9 cellular contexts compared by ENCODE assay signal in the genomic region with DNA sequence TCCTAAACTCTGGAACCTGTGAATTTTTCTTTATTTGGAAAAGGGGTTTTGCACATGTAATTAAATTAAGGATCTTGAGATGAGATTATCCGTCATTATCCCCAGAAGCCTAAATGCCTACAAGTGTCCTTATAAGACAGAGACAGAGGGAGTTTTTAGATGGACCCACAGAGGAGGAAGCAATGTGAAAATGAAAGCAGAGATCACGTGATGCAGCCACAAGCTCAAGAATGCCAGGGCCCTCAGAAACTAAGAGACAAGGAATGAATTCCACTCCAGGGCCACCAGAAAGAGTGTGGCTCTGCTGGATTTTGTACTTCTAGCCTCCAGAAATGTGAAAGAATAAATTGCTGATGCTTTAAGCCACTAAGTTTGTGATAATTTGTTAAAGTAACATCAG.
DNase-seq lines count a peak whose midpoint lies in the region; ATAC-seq lines count a peak whose summit lies in the region.
"Had no signal": no experiment of that assay in that cellular context is flagged by ENCODE, and none has a peak within 500 bp of the region (broad histone marks: within the 10 kb centered on the region; RNA-seq: fewer than 3 reads in every experiment).

No MANE protein-coding gene starts in this region.

- H3K27me3 Mint-ChIP-seq in activated CD8-positive, alpha-beta T cell treated with anti-CD3 and anti-CD28 coated beads, Interleukin-2, amount 10 ng/mL, durations not matched to agents 7 days and 5 days (ENCODE audit: low read depth): no peaks in the 10 kb centered on the region

- CTCF ChIA-PET in activated CD8-positive, alpha-beta T cell treated with anti-CD3 and anti-CD28 coated beads, Interleukin-2, amount 10 ng/mL, durations not matched to agents 7 days and 5 days (lab: Charles Lee): interaction anchor here (0.9 kb wide), 1 partner anchor 13 kb away, joined by 3 read pairs; no protein-coding TSS in a partner anchor

- peaks cover 6% of the 10 kb centered on the region for H3K4me1 Mint-ChIP-seq in activated CD8-positive, alpha-beta T cell treated with anti-CD3 and anti-CD28 coated beads, Interleukin-2, amount 10 ng/mL, durations not matched to agents 7 days and 5 days (ENCODE audit: low read depth)

- no peak overlapping the region for H3K27ac Mint-ChIP-seq in activated CD8-positive, alpha-beta T cell treated with anti-CD3 and anti-CD28 coated beads, Interleukin-2, amount 10 ng/mL, durations not matched to agents 7 days and 5 days

- peak; percentile 85 for ATAC-seq in HG03342 (IDR thresholded peaks at IDR 0.05; ENCODE audit: unreplicated experiment)
- no peak for ATAC-seq in activated CD8-positive, alpha-beta T cell treated with anti-CD3 and anti-CD28 coated beads, Interleukin-2, amount 10 ng/mL, durations not matched to agents 7 days and 5 days
- ATAC-seq: A549 had no signal

- H3K36me3 Mint-ChIP-seq in activated CD8-positive, alpha-beta T cell treated with anti-CD3 and anti-CD28 coated beads, Interleukin-2, amount 10 ng/mL, durations not matched to agents 7 days and 5 days (ENCODE audit: low read depth): no peaks in the 10 kb centered on the region

- H3K4me3 Mint-ChIP-seq in activated CD8-positive, alpha-beta T cell treated with anti-CD3 and anti-CD28 coated beads, Interleukin-2, amount 10 ng/mL, durations not matched to agents 7 days and 5 days: no peak overlapping the region

- DNase-seq in NOMO-1 treated with DMSO at 0.1 percent for 48 hours (lab: John Stamatoyannopoulos, UW; ENCODE audit: unreplicated experiment): peak; percentile 19
- no peak for DNase-seq in NOMO-1 treated with dmso at 0.1 percent for 144 hours (lab: John Stamatoyannopoulos, UW; ENCODE audit: unreplicated experiment)
- DNase-seq in activated CD8-positive, alpha-beta T cell treated with anti-CD3 and anti-CD28 coated beads, Interleukin-2, amount 10 ng/mL, durations not matched to agents 7 days and 5 days: peak; percentile 23
- peak; percentile 78 for DNase-seq in kidney tubule cell (ENCODE audit: low spot score)
- DNase-seq in NK-92 (lab: John Stamatoyannopoulos, UW; ENCODE audit: unreplicated experiment): no peak
- DNase-seq in activated CD8-positive, alpha-beta memory T cell treated with anti-CD3 and anti-CD28 coated beads for 24 hours: no peak
- no peak for DNase-seq in NK-92 treated with Interleukin-12 subunit alpha and Interleukin-12 subunit beta, amount 100 ng/mL, for 24 hours (lab: John Stamatoyannopoulos, UW)

- POLR2A ChIA-PET in activated CD8-positive, alpha-beta T cell treated with anti-CD3 and anti-CD28 coated beads, Interleukin-2, amount 10 ng/mL, durations not matched to agents 7 days and 5 days (lab: Charles Lee): no interaction called here

- H3K9me3 Mint-ChIP-seq in activated CD8-positive, alpha-beta T cell treated with anti-CD3 and anti-CD28 coated beads, Interleukin-2, amount 10 ng/mL, durations not matched to agents 7 days and 5 days (ENCODE audit: insufficient read depth): no peaks in the 10 kb centered on the region

Comparison
In these comparisons a context has a peak if more than half of its experiments do, and no peak if none do; other contexts are left out.
1. DNase-seq: peak in NOMO-1 treated with DMSO at 0.1 percent for 48 hours (single experiment), activated CD8-positive, alpha-beta T cell treated with anti-CD3 and anti-CD28 coated beads, Interleukin-2, amount 10 ng/mL, durations not matched to agents 7 days and 5 days (single experiment) and kidney tubule cell (single experiment); none in NOMO-1 treated with dmso at 0.1 percent for 144 hours (single experiment), NK-92 (single experiment), activated CD8-positive, alpha-beta memory T cell treated with anti-CD3 and anti-CD28 coated beads for 24 hours (single experiment) and NK-92 treated with Interleukin-12 subunit alpha and Interleukin-12 subunit beta, amount 100 ng/mL, for 24 hours (single experiment).